Comparison of ENCODE assay signal across 8 cellular contexts in the genomic region with DNA sequence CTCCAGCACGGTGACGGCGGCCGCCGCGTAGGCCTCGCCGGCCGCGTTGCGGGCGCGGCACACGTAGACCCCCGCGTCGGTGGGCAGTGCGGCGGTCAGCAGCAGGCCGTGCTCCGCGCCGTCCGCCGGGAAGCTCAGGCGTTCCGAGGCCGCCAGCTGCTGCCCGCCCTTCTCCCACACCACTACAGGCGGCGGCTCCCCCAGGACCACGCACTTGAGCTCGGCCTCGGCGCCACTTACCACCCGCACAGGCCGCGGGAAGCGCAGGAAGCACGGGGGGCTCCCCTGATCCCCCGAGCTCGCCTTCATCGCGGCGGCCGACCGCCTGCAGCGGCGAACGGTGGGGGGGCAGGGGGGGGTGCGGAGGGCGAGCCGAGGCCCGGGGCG. TPM values are rescaled to one million over a fixed set of nuclear protein-coding genes. Genes with fewer than 3 reads are reported as not detected.
DNase-seq lines count a peak whose midpoint lies in the region; ATAC-seq, FAIRE-seq and TF ChIP-seq lines count a peak whose summit lies in the region.

No MANE protein-coding gene starts in this region.

- peak overlapping the region; percentile 38 to 86 (median 67) for H3K4me3 ChIP-seq in dorsolateral prefrontal cortex

- intact Hi-C loops in dorsolateral prefrontal cortex (cut with DNase I), result no loop called here

- H3K36me3 Mint-ChIP-seq in activated naive CD4-positive, alpha-beta T cell treated with anti-CD3 and anti-CD28 coated beads, Interleukin-2, amount 50 U/mL, for 72 hours, result no peaks in the 10 kb centered on the region

- peaks cover 0 to 29% (median 0%) of the 10 kb centered on the region in 45 donors for H3K27me3 ChIP-seq in dorsolateral prefrontal cortex

- no peaks in the 10 kb centered on the region for H3K9me3 Mint-ChIP-seq in activated naive CD4-positive, alpha-beta T cell treated with anti-CD3 and anti-CD28 coated beads, Interleukin-2, amount 50 U/mL, for 72 hours

- no peak overlapping the region for H3K27ac Mint-ChIP-seq in activated naive CD4-positive, alpha-beta T cell treated with anti-CD3 and anti-CD28 coated beads, Interleukin-2, amount 50 U/mL, for 72 hours

- no peak for TF ChIP-seq CTCF in dorsolateral prefrontal cortex (IDR thresholded peaks at IDR 0.05 in 54 of 56, conservative IDR thresholded peaks at IDR 0.05 in 2 of 56; ENCODE audit: low read depth in 1 of 56, partially characterized antibody in 56 of 56)

- peak overlapping the region in 52 of 59 donors; percentile 3 to 92 (median 79) for H3K27ac ChIP-seq in dorsolateral prefrontal cortex

- ATAC-seq in activated naive CD4-positive, alpha-beta T cell treated with anti-CD3 and anti-CD28 coated beads, Interleukin-2, amount 50 U/mL, for 72 hours, result peak; percentile 28 to 33
- ATAC-seq in HG03045 (IDR thresholded peaks at IDR 0.05; ENCODE audit: unreplicated experiment), result no peak

- FAIRE-seq in urothelium cell line (lab: Jason Lieb, UNC), result peak; percentile 63

- DNase-seq in activated naive CD4-positive, alpha-beta T cell treated with anti-CD3 and anti-CD28 coated beads, Interleukin-2, amount 50 U/mL, for 72 hours (ENCODE audit: low spot score in 2 of 2), result no peak
- no peak for DNase-seq in activated naive CD4-positive, alpha-beta T cell (lab: John Stamatoyannopoulos, UW)
- peak in 1 of 10 donors; percentile 20 for DNase-seq in dorsolateral prefrontal cortex
- peak; percentile 32 to 50 for DNase-seq in lung microvascular endothelial cell (ENCODE audit: low read depth in 2 of 2)
- DNase-seq in urothelium cell line (ENCODE audit: low spot score), result no peak
- DNase-seq in stimulated activated CD4-positive, alpha-beta T cell treated with anti-CD3 and anti-CD28 coated beads, Interleukin-4, amount 100 ng/mL, for 1 hour, result no peak
- DNase-seq in NCI-H187 (lab: John Stamatoyannopoulos, UW), result no peak

RNA-seq across cellular contexts. Expression of a gene that starts 0.4 kb away (rescaled TPM):
- 1 to 10 TPM; 1.9 to 8.9 TPM for total RNA-seq in activated naive CD4-positive, alpha-beta T cell treated with anti-CD3 and anti-CD28 coated beads, Interleukin-2, amount 50 U/mL, for 72 hours
- total RNA-seq in dorsolateral prefrontal cortex, result 100 to 1,000 TPM in 54 of 120 experiments, 10 to 100 TPM in 66; 54.9 to 144 (median 98.1) TPM
- 13.9 and 28.6 TPM in 2 replicates for total RNA-seq in lung microvascular endothelial cell

RNA-seq across cellular contexts. Expression of a gene that starts 1.2 kb away (rescaled TPM):
- under 1 TPM in 1 of 2 donors, not detected in 1; 0.23 TPM for total RNA-seq in activated naive CD4-positive, alpha-beta T cell treated with anti-CD3 and anti-CD28 coated beads, Interleukin-2, amount 50 U/mL, for 72 hours
- total RNA-seq in dorsolateral prefrontal cortex (1 to 10 TPM in 111 of 120 experiments, under 1 TPM in 8, not detected in 1; 0.54 to 6.4 (median 2.5) TPM), lung microvascular endothelial cell (not detected in 2 replicates)

RNA-seq across cellular contexts. Expression of a gene that starts 26.7 kb away (rescaled TPM):
- 10 to 100 TPM; 28.5 to 53.0 TPM for total RNA-seq in activated naive CD4-positive, alpha-beta T cell treated with anti-CD3 and anti-CD28 coated beads, Interleukin-2, amount 50 U/mL, for 72 hours
- total RNA-seq in dorsolateral prefrontal cortex, result 10 to 100 TPM; 24.7 to 91.0 (median 46.3) TPM
- 8.1 and 8.7 TPM in 2 replicates for total RNA-seq in lung microvascular endothelial cell

RNA-seq across cellular contexts. Expression of a gene that starts 27.1 kb away (rescaled TPM):
- 1 to 10 TPM; 1.8 to 6.1 TPM for total RNA-seq in activated naive CD4-positive, alpha-beta T cell treated with anti-CD3 and anti-CD28 coated beads, Interleukin-2, amount 50 U/mL, for 72 hours
- 10 to 100 TPM in 116 of 120 experiments, 1 to 10 TPM in 4; 8.5 to 24.9 (median 16.0) TPM for total RNA-seq in dorsolateral prefrontal cortex
- not detected in 2 replicates for total RNA-seq in lung microvascular endothelial cell

RNA-seq across cellular contexts. Expression of a gene that starts 27.3 kb away (rescaled TPM):
- total RNA-seq in activated naive CD4-positive, alpha-beta T cell treated with anti-CD3 and anti-CD28 coated beads, Interleukin-2, amount 50 U/mL, for 72 hours, result 10 to 100 TPM; 13.2 to 16.7 TPM
- 10 to 100 TPM; 28.8 to 59.4 (median 41.7) TPM for total RNA-seq in dorsolateral prefrontal cortex
- 0.40 and 0.44 TPM in 2 replicates for total RNA-seq in lung microvascular endothelial cell

Comparison
In these comparisons a context has a peak if more than half of its experiments do, and no peak if none do; other contexts are left out.
1. DNase-seq: peak in lung microvascular endothelial cell (2 of 2); none in activated naive CD4-positive, alpha-beta T cell treated with anti-CD3 and anti-CD28 coated beads, Interleukin-2, amount 50 U/mL, for 72 hours (0 of 2), activated naive CD4-positive, alpha-beta T cell (0 of 4), urothelium cell line (single experiment), stimulated activated CD4-positive, alpha-beta T cell treated with anti-CD3 and anti-CD28 coated beads, Interleukin-4, amount 100 ng/mL, for 1 hour (single experiment) and NCI-H187 (0 of 2).